8 cellular contexts compared by ENCODE assay signal in genomic region chr16:67247698-67248400, GRCh38. TPM values are rescaled to one million over a fixed set of nuclear protein-coding genes. Genes with fewer than 3 reads are reported as not detected.
DNase-seq lines count a peak whose midpoint lies in the region; FAIRE-seq and TF ChIP-seq lines count a peak whose summit lies in the region.

No MANE protein-coding gene starts in this region.

- peaks cover 26% of the 10 kb centered on the region for H3K27me3 ChIP-seq in HAP-1 (ENCODE audit: low read depth)
- H3K27me3 ChIP-seq in skeletal muscle tissue (ENCODE audit: control insufficient read depth in 3 of 3, insufficient read depth in 3 of 3, low read length in 3 of 3): peaks cover 0 to 4% (median 0%) of the 10 kb centered on the region in 3 donors

- H3K36me3 ChIP-seq in HAP-1 (replicated peaks) (0 out of 2 replicates have a peak, but pooled peaks cover 3% of the 10 kb centered on the region), SK-N-MC (ENCODE audit: insufficient read depth, low read length) (no peaks in the 10 kb centered on the region), skeletal muscle tissue (ENCODE audit: control insufficient read depth in 3 of 3, insufficient read depth in 3 of 3, low read length in 3 of 3) (no peaks in the 10 kb centered on the region)

- FAIRE-seq in RCC 7860 (lab: Jason Lieb, UNC): no peak

- DNase-seq in HAP-1 (ENCODE audit: low spot score in 2 of 2) (no peak), SK-N-MC (ENCODE audit: low read depth, low spot score) (no peak), foreskin fibroblast (no peak), SKM-1 (lab: John Stamatoyannopoulos, UW; ENCODE audit: unreplicated experiment) (no peak), RCC 7860 (ENCODE audit: low spot score) (no peak), germinal center (ENCODE audit: low spot score) (no peak), HuH-7.5 (ENCODE audit: low spot score) (no peak)

- no peak overlapping the region for H3K27ac ChIP-seq in SK-N-MC
- peak overlapping the region; percentile 99 for H3K27ac ChIP-seq in skeletal muscle tissue (ENCODE audit: low read depth, low read length)

- TF ChIP-seq CTCF in foreskin fibroblast (IDR thresholded peaks at IDR 0.05; ENCODE audit: low read depth, low read length): no peak

- H3K4me3 ChIP-seq in HAP-1 (peak overlapping the region; percentile 93), SK-N-MC (peak overlapping the region; percentile 82), foreskin fibroblast (ENCODE audit: low read depth in 1 of 2, low read length in 2 of 2) (peak overlapping the region; percentile 63 to 65), skeletal muscle tissue (ENCODE audit: low read length in 3 of 3) (peak overlapping the region; percentile 66 to 74 (median 70))

- peak overlapping the region; percentile 37 for H3K9ac ChIP-seq in SK-N-MC (ENCODE audit: insufficient read length)
- peak overlapping the region; percentile 60 to 99 (median 65) for H3K9ac ChIP-seq in skeletal muscle tissue (ENCODE audit: low read depth in 1 of 3, low read length in 3 of 3)

- peaks cover 13% of the 10 kb centered on the region for H3K4me1 ChIP-seq in HAP-1
- peaks cover 56 to 60% (median 57%) of the 10 kb centered on the region in 3 donors for H3K4me1 ChIP-seq in skeletal muscle tissue (ENCODE audit: control insufficient read depth in 3 of 3, insufficient read depth in 3 of 3, low read length in 3 of 3)

- H3K9me3 ChIP-seq in HAP-1 (no peaks in the 10 kb centered on the region), SK-N-MC (ENCODE audit: low read depth, low read length) (no peaks in the 10 kb centered on the region), skeletal muscle tissue (ENCODE audit: control insufficient read depth in 3 of 3, low read length in 3 of 3) (no peaks in the 10 kb centered on the region)

- in situ Hi-C loops in HAP-1 (cut with MboI; ENCODE audit: low sequenced_read_pairs): no loop called here

RNA-seq across cellular contexts. Expression of gene FHOD1, which starts 0.6 kb away (rescaled TPM):
- 5.2 TPM for total RNA-seq in skeletal muscle tissue

RNA-seq across cellular contexts. Expression of gene SLC9A5, which starts 0.9 kb away (rescaled TPM):
- total RNA-seq in skeletal muscle tissue: not detected

RNA-seq across cellular contexts. Expression of gene TMEM208, which starts 20.9 kb away (rescaled TPM):
- 24.5 TPM for total RNA-seq in skeletal muscle tissue

RNA-seq across cellular contexts. Expression of gene PLEKHG4, which starts 31.5 kb away (rescaled TPM):
- total RNA-seq in skeletal muscle tissue: 7.3 TPM

RNA-seq across cellular contexts. Expression of gene ELMO3, which starts 48.9 kb away (rescaled TPM):
- total RNA-seq in skeletal muscle tissue: not detected
